20 cellular contexts compared by ENCODE assay signal in the genomic region with DNA sequence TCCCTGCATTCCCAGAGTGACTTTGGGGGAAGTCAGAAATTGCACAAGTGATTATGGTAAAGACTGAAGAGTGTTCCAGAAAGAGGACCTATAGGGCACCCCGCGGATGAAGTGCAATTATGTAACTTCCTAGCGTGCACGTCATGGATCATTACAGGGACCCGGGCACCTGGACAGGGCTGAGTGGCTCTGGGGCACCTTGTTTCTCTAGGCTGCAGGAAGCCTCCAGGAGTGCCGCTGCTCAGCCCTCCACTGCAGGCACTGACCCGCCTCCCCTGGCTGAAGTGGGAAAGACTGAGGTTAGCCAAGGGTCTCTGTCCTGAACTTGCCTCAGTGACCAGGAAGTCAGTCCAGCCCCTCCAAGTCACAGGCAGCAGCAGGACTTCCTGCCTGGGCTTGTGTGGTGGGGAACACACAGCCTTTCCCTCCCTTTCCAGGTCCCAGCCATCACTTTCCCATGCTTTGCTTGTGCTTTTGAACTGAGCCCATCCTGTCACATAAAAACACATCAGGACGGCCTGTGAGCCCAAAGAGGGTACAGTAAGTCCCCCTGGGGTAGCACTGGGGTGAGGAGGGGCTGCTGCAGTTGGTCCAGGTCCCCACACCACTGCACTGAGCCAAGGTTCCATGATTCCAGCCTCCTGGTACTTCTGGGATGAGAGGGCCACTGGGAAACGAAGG. TPM values are rescaled to one million over a fixed set of nuclear protein-coding genes. Genes with fewer than 3 reads are reported as not detected.
DNase-seq lines count a peak whose midpoint lies in the region; ATAC-seq, FAIRE-seq and TF ChIP-seq lines count a peak whose summit lies in the region.
"Had no signal": no experiment of that assay in that cellular context is flagged by ENCODE, and none has a peak within 500 bp of the region (broad histone marks: within the 10 kb centered on the region; RNA-seq: fewer than 3 reads in every experiment).

No MANE protein-coding gene starts in this region.

- no peak for DNase-seq in Right ventricle myocardium inferior (ENCODE audit: missing footprints)
- DNase-seq in right atrium auricular region (ENCODE audit: low spot score) = no peak
- peak; percentile 28 for DNase-seq in adipocyte (ENCODE audit: low read depth)
- DNase-seq in HepG2 (ENCODE audit: low spot score) = no peak
- peak; percentile 68 for DNase-seq in upper lobe of right lung
- no peak for DNase-seq in kidney tubule cell (ENCODE audit: low spot score)
- DNase-seq in gastrocnemius medialis = no peak
- DNase-seq: activated naive CD4-positive, alpha-beta T cell; colonic mucosa; GF-D8; H7; mesendoderm; NCI-H2029 treated with DMSO at 0.1 percent for 48 hours; sigmoid colon; stimulated activated CD4-positive, alpha-beta T cell treated with anti-CD3 and anti-CD28 coated beads, Interleukin-2, amount 100 ng/mL, for 48 hours; T-helper 2 cell had no signal

- peaks cover 0 to 16% of the 10 kb centered on the region in 2 donors for H3K4me1 ChIP-seq in right atrium auricular region
- H3K4me1 ChIP-seq in adipocyte (ENCODE audit: control insufficient read depth, insufficient read depth, low read length) = peaks cover 7% of the 10 kb centered on the region
- H3K4me1 ChIP-seq in HepG2 (ENCODE audit: insufficient read depth, low read length) = peaks cover 25% of the 10 kb centered on the region
- H3K4me1 ChIP-seq in upper lobe of right lung = no peaks in the 10 kb centered on the region
- peaks cover 0 to 7% of the 10 kb centered on the region in 2 donors for H3K4me1 ChIP-seq in gastrocnemius medialis
- H3K4me1 ChIP-seq: colonic mucosa had no signal

- in situ Hi-C loops in HepG2 (cut with HindIII; ENCODE audit: extremely low pct_ligation_motif_present, low pct_unique_long_range_greater_than_20kb) (loop anchor here (10.0 kb wide), 1 partner anchor 111 kb away; no protein-coding TSS in a partner anchor), gastrocnemius medialis (cut with MboI; ENCODE audit: low sequenced_read_pairs in 4 of 4) (no loop called here)

- FAIRE-seq in HepG2 (lab: Jason Lieb, UNC) = no peak
- FAIRE-seq: D721Med, frontal cortex had no signal

- TF ChIP-seq POLR2A in HepG2 (IDR thresholded peaks at IDR 0.05; ENCODE audit: insufficient read depth in 1 of 2, low read depth in 2 of 2, low read length in 2 of 2) (no peak), gastrocnemius medialis (IDR thresholded peaks at IDR 0.05) (no peak)

- TF ChIP-seq RAD21 in HepG2 (CRISPR knock-in tag; IDR thresholded peaks at IDR 0.05) = no peak

- H2AFZ ChIP-seq in HepG2 (ENCODE audit: low read length) = peak overlapping the region; percentile 24

- H3K9ac ChIP-seq in adipocyte (ENCODE audit: low read length) (peak overlapping the region; percentile 25), HepG2 (ENCODE audit: insufficient read depth, low read depth, low read length) (no peak overlapping the region)

- no peak for TF ChIP-seq CTCF in right atrium auricular region (IDR thresholded peaks at IDR 0.05)
- no peak for TF ChIP-seq CTCF in HepG2 (CRISPR knock-in tag; IDR thresholded peaks at IDR 0.05)
- TF ChIP-seq CTCF in upper lobe of right lung (IDR thresholded peaks at IDR 0.05) = no peak
- no peak for TF ChIP-seq CTCF in gastrocnemius medialis (IDR thresholded peaks at IDR 0.05 in 4 of 5, conservative IDR thresholded peaks at IDR 0.05 in 1 of 5)

- H3K4me3 ChIP-seq in right atrium auricular region (no peak overlapping the region), adipocyte (ENCODE audit: low read length) (peak overlapping the region; percentile 41), HepG2 (replicated peaks in 1 of 3; ENCODE audit: insufficient read depth in 1 of 3, low read depth in 2 of 3, low read length in 3 of 3) (peak overlapping the region; percentile 1 to 66 (median 7); a peak in 3 of 6 replicates), upper lobe of right lung (no peak overlapping the region), gastrocnemius medialis (no peak overlapping the region)
- H3K4me3 ChIP-seq: colonic mucosa, sigmoid colon, thoracic aorta had no signal

- no peaks in the 10 kb centered on the region for H3K36me3 ChIP-seq in right atrium auricular region
- H3K36me3 ChIP-seq in adipocyte (ENCODE audit: control insufficient read depth, insufficient read depth, low read length, severe bottlenecking) = no peaks in the 10 kb centered on the region
- H3K36me3 ChIP-seq in HepG2 (replicated peaks in 1 of 2; ENCODE audit: control insufficient read depth in 1 of 2, insufficient read depth in 2 of 2, low read length in 2 of 2) = no peaks in the 10 kb centered on the region
- no peaks in the 10 kb centered on the region for H3K36me3 ChIP-seq in upper lobe of right lung
- no peaks in the 10 kb centered on the region for H3K36me3 ChIP-seq in gastrocnemius medialis
- H3K36me3 ChIP-seq: colonic mucosa, sigmoid colon, thoracic aorta had no signal

- no peaks in the 10 kb centered on the region for H4K20me1 ChIP-seq in HepG2 (ENCODE audit: insufficient read depth, low read length)

- TF ChIP-seq EP300 in HepG2 (IDR thresholded peaks at IDR 0.05; ENCODE audit: low read depth in 2 of 2, low read length in 2 of 2) (no peak), HepG2 (CRISPR knock-in tag; IDR thresholded peaks at IDR 0.05; ENCODE audit: borderline replicate concordance) (no peak)

- CTCF ChIA-PET in HepG2 (lab: Yijun Ruan, JAX; ENCODE audit: low intra/inter-chr PET ratio, low total read pairs) = no interaction called here

- peak overlapping the region; percentile 83 for H3K4me2 ChIP-seq in HepG2 (ENCODE audit: low read depth, low read length)

- POLR2A ChIA-PET in HepG2 (lab: Yijun Ruan, JAX) = no interaction called here

- H3K9me3 ChIP-seq in right atrium auricular region (peaks cover 0 to 6% of the 10 kb centered on the region in 2 donors), adipocyte (ENCODE audit: control insufficient read depth, low read length) (peaks cover 5% of the 10 kb centered on the region), HepG2 (ENCODE audit: low read length) (0 out of 2 replicates have a peak, but pooled peaks cover under 1% of the 10 kb centered on the region), upper lobe of right lung (no peaks in the 10 kb centered on the region), gastrocnemius medialis (no peaks in the 10 kb centered on the region)
- H3K9me3 ChIP-seq: colonic mucosa, sigmoid colon, thoracic aorta had no signal

- WGBS in HepG2 (ENCODE audit: low lambda C conversion rate) = 3% methylated on average over 7 of the region's 9 CpGs

- intact Hi-C loops in Right ventricle myocardium inferior (cut with DNase I) (no loop called here), HepG2 (cut with micrococcal nuclease; ENCODE audit: unreplicated experiment) (no loop called here), upper lobe of right lung (cut with DNase I) (no loop called here), gastrocnemius medialis (cut with DNase I; ENCODE audit: low total_unique reads) (no loop called here)

- H3K27ac ChIP-seq in right atrium auricular region = no peak overlapping the region
- H3K27ac ChIP-seq in HepG2 (ENCODE audit: extremely low read length, insufficient read depth, low read length) = no peak overlapping the region
- H3K27ac ChIP-seq in upper lobe of right lung = no peak overlapping the region
- peak overlapping the region in 1 of 4 donors; percentile 17 for H3K27ac ChIP-seq in gastrocnemius medialis
- H3K27ac ChIP-seq: colonic mucosa, sigmoid colon, thoracic aorta had no signal

- no TSS peak for BruUV-seq in HepG2 (replicated peaks; lab: Mats Ljungman, UMichigan)

- H3K79me2 ChIP-seq in HepG2 (ENCODE audit: insufficient read depth, low read length) = no peaks in the 10 kb centered on the region

- H3K27me3 ChIP-seq in right atrium auricular region (no peaks in the 10 kb centered on the region), adipocyte (replicated peaks; ENCODE audit: control insufficient read depth, insufficient read depth, low read length) (peaks cover 4% of the 10 kb centered on the region), HepG2 (ENCODE audit: control insufficient read depth in 1 of 2, insufficient read depth in 2 of 2, low read length in 2 of 2) (peaks cover 2 to 21% of the 10 kb centered on the region in 2 experiments; a peak in 3 of 5 replicates), upper lobe of right lung (no peaks in the 10 kb centered on the region), gastrocnemius medialis (no peaks in the 10 kb centered on the region)
- H3K27me3 ChIP-seq: colonic mucosa, sigmoid colon had no signal

- ATAC-seq in Right ventricle myocardium inferior (peak; percentile 34), HepG2 (peak; percentile 64), upper lobe of right lung (peak; percentile 71), gastrocnemius medialis (no peak), GM21786 (IDR thresholded peaks at IDR 0.05; ENCODE audit: unreplicated experiment) (no peak)

RNA-seq across cellular contexts. Expression of gene TMEM185B, which starts 19.7 kb away (rescaled TPM):
- 20.6 TPM for total RNA-seq in Right ventricle myocardium inferior
- total RNA-seq in right atrium auricular region = 10 to 100 TPM; 31.8 to 33.2 TPM
- 3.5 and 7.0 TPM in 2 replicates for total RNA-seq in HepG2 (2016; rRNA removed; fragmentation: Illumina TruSeq; extraction: Trizol)
- total RNA-seq in HepG2 (2016; cell fraction: cytosol; rRNA removed; fragmentation: Illumina TruSeq; extraction: Trizol; ENCODE audit: low read depth) = 1.2 and 1.8 TPM in 2 replicates
- 2.9 and 6.9 TPM in 2 replicates for total RNA-seq in HepG2 (2016; cell fraction: insoluble cytoplasmic fraction; rRNA removed; fragmentation: Illumina TruSeq; extraction: Trizol)
- total RNA-seq in HepG2 (2016; cell fraction: membrane; rRNA removed; fragmentation: Illumina TruSeq; extraction: Trizol) = 3.8 and 4.7 TPM in 2 replicates
- total RNA-seq in HepG2 (2016; cell fraction: nucleus; rRNA removed; fragmentation: Illumina TruSeq; extraction: Trizol) = 6.4 and 7.9 TPM in 2 replicates
- 5.6 and 5.7 TPM in 2 replicates for polyA plus RNA-seq in HepG2 (2011; rRNA removed)
- polyA plus RNA-seq in HepG2 (2011; cell fraction: cytosol; rRNA removed) = 6.0 and 6.3 TPM in 2 replicates
- polyA plus RNA-seq in HepG2 (2011; cell fraction: nucleus; rRNA removed) = 9.5 and 9.8 TPM in 2 replicates
- 7.3 and 7.8 TPM in 2 replicates for polyA plus RNA-seq in HepG2 (2012)
- polyA plus RNA-seq in HepG2 (2016; cell fraction: cytosol; fragmentation: Illumina TruSeq; extraction: Trizol; ENCODE audit: low read depth) = 1.2 and 1.8 TPM in 2 replicates
- polyA plus RNA-seq in HepG2 (2016; cell fraction: insoluble cytoplasmic fraction; fragmentation: Illumina TruSeq; extraction: Trizol; ENCODE audit: low read depth) = 3.2 and 5.0 TPM in 2 replicates
- 2.4 and 3.2 TPM in 2 replicates for polyA plus RNA-seq in HepG2 (2016; cell fraction: membrane; fragmentation: Illumina TruSeq; extraction: Trizol; ENCODE audit: low read depth)
- 8.5 and 10.2 TPM in 2 replicates for polyA plus RNA-seq in HepG2 (2016; cell fraction: nucleus; fragmentation: Illumina TruSeq; extraction: Trizol; ENCODE audit: insufficient read depth, low read depth)
- 13.7 and 14.5 TPM in 2 replicates for polyA minus RNA-seq in HepG2 (2011; rRNA and poly(A)+ RNA removed; ENCODE audit: low replicate concordance)
- polyA minus RNA-seq in HepG2 (2011; cell fraction: cytosol; rRNA and poly(A)+ RNA removed) = 4.8 and 5.5 TPM in 2 replicates
- polyA minus RNA-seq in HepG2 (2011; cell fraction: nucleus; rRNA and poly(A)+ RNA removed) = 5.2 and 7.0 TPM in 2 replicates
- 26.6 TPM for total RNA-seq in upper lobe of right lung
- total RNA-seq in gastrocnemius medialis = 10 to 100 TPM; 10.8 to 23.5 (median 15.4) TPM

RNA-seq across cellular contexts. Expression of gene RALB, which starts 49.2 kb away (rescaled TPM):
- total RNA-seq in Right ventricle myocardium inferior = 52.0 TPM
- 10 to 100 TPM; 43.7 to 48.5 TPM for total RNA-seq in right atrium auricular region
- 43.2 and 65.4 TPM in 2 replicates for total RNA-seq in HepG2 (2016; rRNA removed; fragmentation: Illumina TruSeq; extraction: Trizol)
- total RNA-seq in HepG2 (2016; cell fraction: cytosol; rRNA removed; fragmentation: Illumina TruSeq; extraction: Trizol; ENCODE audit: low read depth) = 14.7 and 15.0 TPM in 2 replicates
- 46.9 and 63.2 TPM in 2 replicates for total RNA-seq in HepG2 (2016; cell fraction: insoluble cytoplasmic fraction; rRNA removed; fragmentation: Illumina TruSeq; extraction: Trizol)
- 40.6 and 40.7 TPM in 2 replicates for total RNA-seq in HepG2 (2016; cell fraction: membrane; rRNA removed; fragmentation: Illumina TruSeq; extraction: Trizol)
- total RNA-seq in HepG2 (2016; cell fraction: nucleus; rRNA removed; fragmentation: Illumina TruSeq; extraction: Trizol) = 18.9 and 20.9 TPM in 2 replicates
- 28.5 and 37.8 TPM in 2 replicates for polyA plus RNA-seq in HepG2 (2011; rRNA removed)
- 27.1 and 34.7 TPM in 2 replicates for polyA plus RNA-seq in HepG2 (2011; cell fraction: cytosol; rRNA removed)
- 7.9 and 9.7 TPM in 2 replicates for polyA plus RNA-seq in HepG2 (2011; cell fraction: nucleus; rRNA removed)
- 25.9 and 28.9 TPM in 2 replicates for polyA plus RNA-seq in HepG2 (2012)
- polyA plus RNA-seq in HepG2 (2016; cell fraction: cytosol; fragmentation: Illumina TruSeq; extraction: Trizol; ENCODE audit: low read depth) = 17.5 and 21.3 TPM in 2 replicates
- 77.8 and 83.3 TPM in 2 replicates for polyA plus RNA-seq in HepG2 (2016; cell fraction: insoluble cytoplasmic fraction; fragmentation: Illumina TruSeq; extraction: Trizol; ENCODE audit: low read depth)
- 40.5 and 41.2 TPM in 2 replicates for polyA plus RNA-seq in HepG2 (2016; cell fraction: membrane; fragmentation: Illumina TruSeq; extraction: Trizol; ENCODE audit: low read depth)
- 29.6 and 37.1 TPM in 2 replicates for polyA plus RNA-seq in HepG2 (2016; cell fraction: nucleus; fragmentation: Illumina TruSeq; extraction: Trizol; ENCODE audit: insufficient read depth, low read depth)
- 7.6 and 34.5 TPM in 2 replicates for polyA minus RNA-seq in HepG2 (2011; rRNA and poly(A)+ RNA removed; ENCODE audit: low replicate concordance)
- polyA minus RNA-seq in HepG2 (2011; cell fraction: cytosol; rRNA and poly(A)+ RNA removed) = 18.2 and 26.6 TPM in 2 replicates
- 11.1 and 12.7 TPM in 2 replicates for polyA minus RNA-seq in HepG2 (2011; cell fraction: nucleus; rRNA and poly(A)+ RNA removed)
- total RNA-seq in upper lobe of right lung = 65.9 TPM
- total RNA-seq in gastrocnemius medialis = 10 to 100 TPM; 20.1 to 45.0 (median 30.4) TPM

Comparison
In these comparisons a context has a peak if more than half of its experiments do, and no peak if none do; other contexts are left out.
1. ATAC-seq: peak in Right ventricle myocardium inferior (single experiment), HepG2 (single experiment) and upper lobe of right lung (single experiment); none in gastrocnemius medialis (0 of 2) and GM21786 (single experiment).
2. DNase-seq: peak in adipocyte (single experiment) and upper lobe of right lung (single experiment); none in Right ventricle myocardium inferior (single experiment), right atrium auricular region (single experiment), HepG2 (single experiment), kidney tubule cell (single experiment) and gastrocnemius medialis (0 of 2).
3. H3K4me3 ChIP-seq: peak in adipocyte (single experiment) and HepG2 (3 of 3); none in right atrium auricular region (0 of 2), upper lobe of right lung (single experiment) and gastrocnemius medialis (0 of 4).